8 cellular contexts compared by ENCODE assay signal in genomic region chr7:35072950-35073827, GRCh38. TPM values are rescaled to one million over a fixed set of nuclear protein-coding genes. Genes with fewer than 3 reads are reported as not detected.
A peak's percentile ranks its signal among the peaks of the same experiment; 100 is the strongest.
DNase-seq lines count a peak whose midpoint lies in the region; ATAC-seq and TF ChIP-seq lines count a peak whose summit lies in the region.
"Not testable (repeated sequence)": the region's sequence is repeated elsewhere in the genome, so short reads cannot be mapped to it uniquely, and the experiment has no call there.

No MANE protein-coding gene starts in this region.

- DNase-seq in AG10803 (ENCODE audit: low read depth): peak; percentile 44
- peak; percentile 40 for DNase-seq in NCI-H146 treated with DMSO at 0.1 percent for 48 hours (lab: John Stamatoyannopoulos, UW; ENCODE audit: unreplicated experiment)
- DNase-seq in RPMI7951 (ENCODE audit: low read depth): peak; percentile 49
- DNase-seq in astrocyte of the cerebellum (ENCODE audit: low read depth): not testable (repeated sequence)
- peak; percentile 3 for DNase-seq in globus pallidus (ENCODE audit: low spot score)
- DNase-seq in naive thymus-derived CD4-positive, alpha-beta T cell: peak in 4 of 9 donors; percentile 3 to 31 (median 14)

- peaks cover 15 to 26% (median 18%) of the 10 kb centered on the region in 5 donors for H3K27me3 Mint-ChIP-seq in naive thymus-derived CD4-positive, alpha-beta T cell

- H3K9me3 ChIP-seq in naive thymus-derived CD4-positive, alpha-beta T cell (ENCODE audit: control insufficient read depth in 2 of 3, low read length in 3 of 3): not testable (repeated sequence)

- ATAC-seq in GM18502 (IDR thresholded peaks at IDR 0.05; ENCODE audit: poor library complexity, unreplicated experiment) (peak; percentile 62), HG03342 (IDR thresholded peaks at IDR 0.05; ENCODE audit: unreplicated experiment) (peak; percentile 62)
- peak; percentile 64 for ATAC-seq in naive thymus-derived CD4-positive, alpha-beta T cell

- not testable (repeated sequence) for H3K27me3 ChIP-seq in naive thymus-derived CD4-positive, alpha-beta T cell (ENCODE audit: control insufficient read depth in 2 of 2, insufficient read depth in 2 of 2, low read length in 2 of 2)

- H3K4me3 ChIP-seq in AG10803 (ENCODE audit: low read length); astrocyte of the cerebellum (ENCODE audit: low read depth, low read length); naive thymus-derived CD4-positive, alpha-beta T cell (ENCODE audit: low read length): not testable (repeated sequence)

- not testable (repeated sequence) for H3K27ac ChIP-seq in naive thymus-derived CD4-positive, alpha-beta T cell (ENCODE audit: low read depth, low read length)

- CTCF ChIA-PET in naive thymus-derived CD4-positive, alpha-beta T cell (lab: Charles Lee): interaction anchor here (0.6 kb wide), 1 partner anchor 376 kb away, joined by 3 read pairs; no protein-coding TSS in a partner anchor

- not testable (repeated sequence) for H3K36me3 Mint-ChIP-seq in naive thymus-derived CD4-positive, alpha-beta T cell

- not testable (repeated sequence) for H3K27ac Mint-ChIP-seq in naive thymus-derived CD4-positive, alpha-beta T cell

- not testable (repeated sequence) for H3K4me1 Mint-ChIP-seq in naive thymus-derived CD4-positive, alpha-beta T cell

- POLR2A ChIA-PET in naive thymus-derived CD4-positive, alpha-beta T cell (lab: Charles Lee): not testable (repeated sequence)

- not testable (repeated sequence) for H3K4me1 ChIP-seq in naive thymus-derived CD4-positive, alpha-beta T cell (ENCODE audit: control insufficient read depth in 2 of 2, insufficient read depth in 2 of 2, low read length in 2 of 2)

- intact Hi-C loops in naive thymus-derived CD4-positive, alpha-beta T cell (cut with micrococcal nuclease): loop anchor here (1.0 to 10.0 kb wide), 2 partner anchors 462 to 464 kb away; no protein-coding TSS in a partner anchor

- H3K36me3 ChIP-seq in naive thymus-derived CD4-positive, alpha-beta T cell (ENCODE audit: control insufficient read depth in 2 of 3, insufficient read depth in 3 of 3, low read length in 3 of 3): not testable (repeated sequence)

- H3K9me3 Mint-ChIP-seq in naive thymus-derived CD4-positive, alpha-beta T cell: not testable (repeated sequence)

- in situ Hi-C loops in astrocyte of the cerebellum (cut with HindIII; ENCODE audit: low sequenced_read_pairs): not testable (repeated sequence)

- H3K4me3 Mint-ChIP-seq in naive thymus-derived CD4-positive, alpha-beta T cell: not testable (repeated sequence)

- TF ChIP-seq CTCF in AG10803 (conservative IDR thresholded peaks at IDR 0.05; ENCODE audit: low read length): not testable (repeated sequence)
- TF ChIP-seq CTCF in astrocyte of the cerebellum (IDR thresholded peaks at IDR 0.05; ENCODE audit: low read depth, low read length, missing control alignments): peak; percentile 3

RNA-seq across cellular contexts. Expression of gene DPY19L1, which starts 35.9 kb away (rescaled TPM):
- total RNA-seq in RPMI7951 (2014; rRNA removed; shearing (Covaris generic)): 47.7 and 52.6 TPM in 2 replicates
- 10 to 100 TPM in 1 of 5 experiments, 1 to 10 TPM in 4; 4.5 to 10.0 (median 7.1) TPM for total RNA-seq in naive thymus-derived CD4-positive, alpha-beta T cell
- polyA plus RNA-seq in naive thymus-derived CD4-positive, alpha-beta T cell: under 1 TPM; 0.52 to 0.67 TPM
